1 cellular context compared by ENCODE assay signal in genomic region chr10:63166742-63167258, GRCh38.
TF ChIP-seq lines count a peak whose summit lies in the region.

No MANE protein-coding gene starts in this region.

TF ChIP-seq in K562, 482 proteins besides CTCF, POLR2A, EP300 and RAD21 (continued from another document):
- no peak for TF ChIP-seq BRF2 (IDR thresholded peaks at IDR 0.05; ENCODE audit: borderline replicate concordance, insufficient read depth, insufficient read length)
- TF ChIP-seq HMGXB4 (CRISPR knock-in tag; IDR thresholded peaks at IDR 0.05) = no peak
- 0 out of 4 replicates have a peak, but pooled peaks of 1 of the 2 experiments have one; percentile 7 for TF ChIP-seq TBL1XR1 (IDR thresholded peaks at IDR 0.05; ENCODE audit: low read length in 2 of 2)
- TF ChIP-seq DEAF1 (CRISPR knock-in tag; IDR thresholded peaks at IDR 0.05) = peak; percentile 71
- peak; percentile 39 for TF ChIP-seq TEAD4 (IDR thresholded peaks at IDR 0.05; ENCODE audit: low read length)
- TF ChIP-seq TEAD4 (CRISPR knock-in tag; IDR thresholded peaks at IDR 0.05; ENCODE audit: borderline replicate concordance) = no peak
- TF ChIP-seq CREBBP (IDR thresholded peaks at IDR 0.05; ENCODE audit: low read depth, low read length) = no peak
- TF ChIP-seq POLR2AphosphoS2 (IDR thresholded peaks at IDR 0.05; ENCODE audit: low read length) = peak; percentile 56; the same call in 1 of the 2 replicates
- TF ChIP-seq SNAPC5 (CRISPR knock-in tag; IDR thresholded peaks at IDR 0.05) = no peak
- no peak for TF ChIP-seq KDM5B (IDR thresholded peaks at IDR 0.05; ENCODE audit: insufficient replicate concordance, low read depth, low read length)
- peak; percentile 68 for TF ChIP-seq SMC3 (conservative IDR thresholded peaks at IDR 0.05; ENCODE audit: insufficient read depth, low read depth, low read length)
- TF ChIP-seq ZNF384 (IDR thresholded peaks at IDR 0.05; ENCODE audit: low read depth, low read length) = 0 out of 2 replicates have a peak, but pooled peaks have one; percentile 6
- no peak for TF ChIP-seq HEY1 (CRISPR knock-in tag; IDR thresholded peaks at IDR 0.05; ENCODE audit: borderline replicate concordance)
- TF ChIP-seq POLR2H (tag; IDR thresholded peaks at IDR 0.05; ENCODE audit: low read depth) = no peak
- peak; percentile 33; the same call in 1 of the 2 replicates for TF ChIP-seq CEBPB (tag; IDR thresholded peaks at IDR 0.05)
- TF ChIP-seq TARDBP (IDR thresholded peaks at IDR 0.05) = no peak
